ENCODE assay signal across 8 cellular contexts in genomic region chr5:81851481-81852178, GRCh38.
DNase-seq lines count a peak whose midpoint lies in the region; ATAC-seq, FAIRE-seq and TF ChIP-seq lines count a peak whose summit lies in the region.

No MANE protein-coding gene starts in this region.

- H3K27ac ChIP-seq in keratinocyte (ENCODE audit: control insufficient read depth, insufficient read depth, low read length) = peak overlapping the region; percentile 65

- no peaks in the 10 kb centered on the region for H3K36me3 ChIP-seq in keratinocyte (ENCODE audit: control insufficient read depth in 2 of 2, extremely low read depth in 1 of 2, insufficient read depth in 2 of 2, low read length in 2 of 2)

- TF ChIP-seq CTCF in AG09319 (IDR thresholded peaks at IDR 0.05; ENCODE audit: low read depth, low read length) (no peak), keratinocyte (optimal IDR thresholded peaks at IDR 0.05 in 1 of 3, IDR thresholded peaks at IDR 0.05 in 1 of 3, conservative IDR thresholded peaks at IDR 0.05 in 1 of 3; ENCODE audit: extremely low read depth in 1 of 3, insufficient read depth in 2 of 3, low read length in 3 of 3) (no peak)

- H3K9me3 ChIP-seq in keratinocyte (ENCODE audit: control insufficient read depth, low read depth, low read length) = no peaks in the 10 kb centered on the region

- H3K4me3 ChIP-seq in keratinocyte (ENCODE audit: control insufficient read depth in 2 of 3, extremely low read depth in 1 of 3, insufficient read depth in 2 of 3, low read depth in 1 of 3, low read length in 3 of 3) = peak overlapping the region; percentile 22 to 68 (median 32)

- no peaks in the 10 kb centered on the region for H4K20me1 ChIP-seq in keratinocyte (ENCODE audit: control insufficient read depth, extremely low read depth, insufficient read depth, low read length)

- dilution Hi-C loops in keratinocyte (cut with MboI; ENCODE audit: extremely low pct_ligation_motif_present, low sequenced_read_pairs) = no loop called here

- peak; percentile 61 for FAIRE-seq in keratinocyte (lab: Jason Lieb, UNC)

- no peaks in the 10 kb centered on the region for H3K27me3 ChIP-seq in keratinocyte (ENCODE audit: control insufficient read depth, extremely low read depth, insufficient read depth, low read length)

- DNase-seq in AG09319 (ENCODE audit: extremely low read depth, low read depth) (peak; percentile 91), NCI-H460 (ENCODE audit: extremely low read depth, low read depth) (peak; percentile 82), cerebellum (ENCODE audit: low spot score) (peak; percentile 91), keratinocyte (ENCODE audit: low read depth, low spot score) (peak; percentile 41)
- DNase-seq in activated CD4-positive, alpha-beta T cell treated with anti-CD3 and anti-CD28 coated beads for 1 hour = peak; percentile 81
- DNase-seq in stimulated activated CD4-positive, alpha-beta T cell treated with anti-CD3 and anti-CD28 coated beads, Interleukin-12 subunit alpha, Interleukin-12 subunit beta, amount 100 ng/mL, for 48 hours (ENCODE audit: low read depth in 2 of 3, low spot score in 1 of 3) = peak; percentile 77 to 83 (median 83)

- peak; percentile 92 for ATAC-seq in GM19035 (IDR thresholded peaks at IDR 0.05; ENCODE audit: unreplicated experiment)
- peak; percentile 90 for ATAC-seq in HG03378 (IDR thresholded peaks at IDR 0.05; ENCODE audit: unreplicated experiment)

- peak overlapping the region; percentile 69 for H3K9ac ChIP-seq in keratinocyte (ENCODE audit: control insufficient read depth, extremely low read depth, insufficient read depth, low read length)

- no peaks in the 10 kb centered on the region for H3K79me2 ChIP-seq in keratinocyte (ENCODE audit: control insufficient read depth, insufficient read depth, low read length)

- H3K4me2 ChIP-seq in keratinocyte (ENCODE audit: control insufficient read depth, extremely low read depth, insufficient read depth, low read depth, low read length) = peak overlapping the region; percentile 87

- peaks cover 33% of the 10 kb centered on the region for H3K4me1 ChIP-seq in keratinocyte (ENCODE audit: control insufficient read depth, extremely low read depth, insufficient read depth, low read length)

- peak overlapping the region; percentile 89 for H2AFZ ChIP-seq in keratinocyte (ENCODE audit: control insufficient read depth, low read length)

- no peaks in the 10 kb centered on the region for H3K9me1 ChIP-seq in keratinocyte (ENCODE audit: control insufficient read depth, extremely low read depth, insufficient read depth, low read length)

Comparison
In these comparisons a context has a peak if more than half of its experiments do, and no peak if none do; other contexts are left out.
1. Peak in every context shown above with its lines: DNase-seq, ATAC-seq, H3K4me3 ChIP-seq and H3K27ac ChIP-seq.
2. DNase-seq: peak in every context shown above with its lines; median percentile 91 in AG09319; 91 in cerebellum; 83 in stimulated activated CD4-positive, alpha-beta T cell treated with anti-CD3 and anti-CD28 coated beads, Interleukin-12 subunit alpha, Interleukin-12 subunit beta, amount 100 ng/mL, for 48 hours; 82 in NCI-H460; 81 in activated CD4-positive, alpha-beta T cell treated with anti-CD3 and anti-CD28 coated beads for 1 hour; 41 in keratinocyte.